In the genomic region with DNA sequence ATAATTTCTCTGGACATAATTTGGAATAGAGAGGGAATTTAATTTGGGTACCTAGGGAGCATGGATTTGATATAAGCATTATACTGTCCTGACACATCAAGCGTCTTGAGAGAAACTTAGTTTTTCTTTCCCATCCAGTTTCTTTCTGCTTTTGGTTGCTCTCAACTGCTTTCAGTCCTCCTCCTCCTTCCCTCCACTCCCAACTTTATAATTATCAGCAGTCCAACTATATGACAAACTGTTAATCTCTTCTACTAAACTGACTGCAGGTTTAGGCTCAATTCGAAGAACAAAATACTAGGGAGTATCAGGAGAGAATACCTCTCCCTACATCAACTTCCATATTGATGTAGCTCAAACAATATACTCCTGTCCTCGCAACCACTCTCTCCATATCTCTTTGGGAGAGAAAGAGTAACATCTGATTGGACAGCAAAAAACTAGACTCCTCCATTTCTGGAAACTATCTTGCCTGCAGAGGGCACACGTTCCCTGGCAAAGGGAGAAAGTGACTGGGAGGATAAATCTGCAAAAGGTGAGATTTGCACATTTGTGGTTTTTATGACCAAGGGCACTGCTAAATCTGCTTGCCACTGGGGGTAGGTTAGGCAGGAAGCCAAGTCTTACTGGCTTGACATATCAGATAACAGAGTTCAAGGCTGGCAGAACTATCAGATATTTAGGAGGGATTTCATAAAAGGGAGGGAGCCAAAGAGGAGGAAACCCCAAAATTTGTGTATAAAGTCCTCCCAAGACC, we compare ENCODE assay signal across 8 cellular contexts. TPM values are rescaled to one million over a fixed set of nuclear protein-coding genes. Genes with fewer than 3 reads are reported as not detected.
DNase-seq lines count a peak whose midpoint lies in the region; ATAC-seq and TF ChIP-seq lines count a peak whose summit lies in the region.

No MANE protein-coding gene starts in this region.

- DNase-seq in EH (ENCODE audit: low read depth) (peak; percentile 65), NCI-H82 (lab: John Stamatoyannopoulos, UW) (peak; percentile 55), activated T-cell treated with anti-CD3 and anti-CD28 coated beads for 48 hours (ENCODE audit: low read depth) (peak; percentile 29), foreskin fibroblast (peak; percentile 34 to 74), pons (ENCODE audit: low spot score) (peak; percentile 51), omental fat pad (ENCODE audit: low spot score) (no peak)

- ATAC-seq in HG02759 (IDR thresholded peaks at IDR 0.05; ENCODE audit: unreplicated experiment) (peak; percentile 60), omental fat pad (ENCODE audit: low FRiP score) (no peak), HG02571 (IDR thresholded peaks at IDR 0.05; ENCODE audit: unreplicated experiment) (no peak)

- no peak overlapping the region for H3K4me3 ChIP-seq in foreskin fibroblast (ENCODE audit: low read depth in 1 of 2, low read length in 2 of 2)

- TF ChIP-seq CTCF in foreskin fibroblast (IDR thresholded peaks at IDR 0.05; ENCODE audit: low read depth, low read length) (peak; percentile 80), omental fat pad (IDR thresholded peaks at IDR 0.05) (no peak)

RNA-seq across cellular contexts. Expression of gene ICA1L, which starts 40.1 kb away (rescaled TPM):
- total RNA-seq in omental fat pad, result 10 to 100 TPM in 2 of 4 donors, 1 to 10 TPM in 2; 3.4 to 14.0 (median 9.9) TPM
